ENCODE assay signal across 13 cellular contexts in genomic region chr16:86951831-86952598, GRCh38.
DNase-seq lines count a peak whose midpoint lies in the region; ATAC-seq and TF ChIP-seq lines count a peak whose summit lies in the region.
"Had no signal": no experiment of that assay in that cellular context is flagged by ENCODE, and none has a peak within 500 bp of the region (broad histone marks: within the 10 kb centered on the region; RNA-seq: fewer than 3 reads in every experiment).

No MANE protein-coding gene starts in this region.

- ATAC-seq in IMR-90 (ENCODE audit: low read depth) (peak; percentile 84), GM19324 (IDR thresholded peaks at IDR 0.05; ENCODE audit: low FRiP score, unreplicated experiment) (no peak), GM19397 (IDR thresholded peaks at IDR 0.05; ENCODE audit: unreplicated experiment) (no peak)
- no peak for ATAC-seq in CD8-positive, alpha-beta T cell

- no peak overlapping the region for H3K27ac Mint-ChIP-seq in CD8-positive, alpha-beta T cell
- H3K27ac Mint-ChIP-seq: CD4-positive, CD25-positive, alpha-beta regulatory T cell; type B pancreatic cell had no signal

- H3K4me1 ChIP-seq in IMR-90 (ENCODE audit: control insufficient read depth, insufficient read depth, low read length) (peaks cover 7% of the 10 kb centered on the region), uterus (no peaks in the 10 kb centered on the region)
- H3K4me1 ChIP-seq in CD8-positive, alpha-beta T cell (ENCODE audit: insufficient read depth, low read length) = no peaks in the 10 kb centered on the region

- peaks cover 34% of the 10 kb centered on the region for H3K9me1 ChIP-seq in IMR-90 (ENCODE audit: insufficient read depth, low read length)

- peak overlapping the region; percentile 89 for H2BK15ac ChIP-seq in IMR-90 (ENCODE audit: low read depth, low read length)

- H3K4ac ChIP-seq in IMR-90 (ENCODE audit: low read depth, low read length) = peak overlapping the region; percentile 95

- H3K36me3 ChIP-seq in IMR-90 (ENCODE audit: control insufficient read depth, insufficient read depth, low read length) = no peaks in the 10 kb centered on the region
- H3K36me3 ChIP-seq in CD8-positive, alpha-beta T cell (ENCODE audit: insufficient read depth, low read length) = no peaks in the 10 kb centered on the region
- no peaks in the 10 kb centered on the region for H3K36me3 ChIP-seq in uterus

- peak overlapping the region; percentile 79 for H2AFZ ChIP-seq in IMR-90 (replicated peaks; ENCODE audit: low read length, poor library complexity)

- DNase-seq in ACHN (peak; percentile 96), IMR-90 (peak; percentile 99), astrocyte of the spinal cord (ENCODE audit: low read depth, low spot score) (peak; percentile 100), inferior parietal cortex (ENCODE audit: extremely low spot score) (peak; percentile 24), uterus (no peak)
- DNase-seq in CD8-positive, alpha-beta T cell = no peak
- DNase-seq: CD4-positive, CD25-positive, alpha-beta regulatory T cell; effector memory CD4-positive, alpha-beta T cell; NCI-H1092; stimulated activated CD4-positive, alpha-beta T cell treated with anti-CD3 and anti-CD28 coated beads, Interleukin-2, amount 100 ng/mL, for 24 hours had no signal

- peak overlapping the region; percentile 87 for H3K27ac ChIP-seq in IMR-90 (ENCODE audit: insufficient read depth, low read length)
- no peak overlapping the region for H3K27ac ChIP-seq in CD8-positive, alpha-beta T cell (ENCODE audit: low read depth, low read length)
- no peak overlapping the region for H3K27ac ChIP-seq in uterus

- peaks cover 4% of the 10 kb centered on the region for H3K27me3 Mint-ChIP-seq in CD8-positive, alpha-beta T cell (ENCODE audit: low read depth)
- H3K27me3 Mint-ChIP-seq: CD4-positive, CD25-positive, alpha-beta regulatory T cell had no signal

- peak overlapping the region; percentile 62 to 91 for H4K8ac ChIP-seq in IMR-90 (ENCODE audit: low read depth in 2 of 2, low read length in 2 of 2)

- H3K27me3 ChIP-seq in IMR-90 (ENCODE audit: control insufficient read depth, insufficient read depth, low read length) (no peaks in the 10 kb centered on the region), uterus (peaks cover 0 to 10% of the 10 kb centered on the region in 2 donors)
- no peaks in the 10 kb centered on the region for H3K27me3 ChIP-seq in CD8-positive, alpha-beta T cell (ENCODE audit: insufficient read depth, low read length)

- peak overlapping the region; percentile 97 for H2BK20ac ChIP-seq in IMR-90 (ENCODE audit: low read depth, low read length)

- BruUV-seq in IMR-90 (replicated peaks; lab: Mats Ljungman, UMichigan) = no TSS peak

- H3K36me3 Mint-ChIP-seq in CD8-positive, alpha-beta T cell = no peaks in the 10 kb centered on the region
- H3K36me3 Mint-ChIP-seq: CD4-positive, CD25-positive, alpha-beta regulatory T cell; type B pancreatic cell had no signal

- H3K4me3 Mint-ChIP-seq in CD8-positive, alpha-beta T cell = no peak overlapping the region
- H3K4me3 Mint-ChIP-seq: CD4-positive, CD25-positive, alpha-beta regulatory T cell; type B pancreatic cell had no signal

- peaks cover 7% of the 10 kb centered on the region for H3K4me1 Mint-ChIP-seq in CD8-positive, alpha-beta T cell (ENCODE audit: low read depth)

- no peaks in the 10 kb centered on the region for H3K9me3 Mint-ChIP-seq in CD8-positive, alpha-beta T cell

- TF ChIP-seq CTCF in IMR-90 (conservative IDR thresholded peaks at IDR 0.05; ENCODE audit: low read depth, low read length) (no peak), astrocyte of the spinal cord (IDR thresholded peaks at IDR 0.05; ENCODE audit: low read depth, low read length) (no peak), uterus (IDR thresholded peaks at IDR 0.05) (no peak)
- TF ChIP-seq CTCF in CD8-positive, alpha-beta T cell (IDR thresholded peaks at IDR 0.05) = no peak

- peak overlapping the region; percentile 93 for H2BK5ac ChIP-seq in IMR-90 (ENCODE audit: low read depth, low read length, poor library complexity, severe bottlenecking)

- H3K9me3 ChIP-seq in IMR-90 (ENCODE audit: control insufficient read depth, insufficient read depth, low read length) (no peaks in the 10 kb centered on the region), uterus (no peaks in the 10 kb centered on the region)
- no peaks in the 10 kb centered on the region for H3K9me3 ChIP-seq in CD8-positive, alpha-beta T cell (ENCODE audit: low read length)

- H3K9ac ChIP-seq in IMR-90 (ENCODE audit: low read depth, low read length) = no peak overlapping the region

- peak overlapping the region; percentile 92 for H2AK9ac ChIP-seq in IMR-90 (replicated peaks; ENCODE audit: low read depth, low read length, poor library complexity)

- H3K23ac ChIP-seq in IMR-90 (ENCODE audit: low read depth, low read length) = peak overlapping the region; percentile 98

- no CpG with 5 or more reads among the region's 13 CpGs for WGBS in IMR-90 (ENCODE audit: extremely low coverage in 2 of 2, insufficient read length in 1 of 2), 2 experiments

- H3K56ac ChIP-seq in IMR-90 (ENCODE audit: extremely low read depth, insufficient read depth, low read length) = peak overlapping the region; percentile 97

- H3K18ac ChIP-seq in IMR-90 (ENCODE audit: low read depth, low read length) = peak overlapping the region; percentile 80

- CTCF ChIA-PET in IMR-90 (lab: Yijun Ruan, JAX) = no interaction called here
- CTCF ChIA-PET in CD8-positive, alpha-beta T cell (lab: Charles Lee) = no interaction called here

- dilution Hi-C loops in IMR-90 (cut with HindIII; ENCODE audit: low sequenced_read_pairs, unreplicated experiment) = no loop called here

- intact Hi-C loops in IMR-90 (cut with micrococcal nuclease) (no loop called here), uterus (cut with DNase I; ENCODE audit: low total_unique reads) (no loop called here)
- intact Hi-C loops in CD8-positive, alpha-beta T cell (cut with DNase I, micrococcal nuclease) = no loop called here

- peak overlapping the region; percentile 99 for H2BK120ac ChIP-seq in IMR-90 (ENCODE audit: low read depth, low read length)

- peak overlapping the region; percentile 53; the same call in 1 of the 2 replicates for H4K5ac ChIP-seq in IMR-90 (ENCODE audit: low read depth, low read length)

- in situ Hi-C loops in ACHN (cut with HindIII; ENCODE audit: low pct_ligation_motif_present, low pct_unique_long_range_greater_than_20kb, low sequenced_read_pairs) (no loop called here), IMR-90 (cut with MboI; ENCODE audit: low sequenced_read_pairs) (no loop called here), astrocyte of the spinal cord (cut with HindIII; ENCODE audit: low sequenced_read_pairs) (no loop called here)

- peak overlapping the region; percentile 93 for H3K14ac ChIP-seq in IMR-90 (replicated peaks; ENCODE audit: low read depth, low read length)

- peaks cover 0 to 24% of the 10 kb centered on the region in 2 experiments; a peak in 2 of 4 replicates for H3K79me1 ChIP-seq in IMR-90 (ENCODE audit: low read depth in 1 of 2, low read length in 2 of 2)

- no peak overlapping the region for H3K4me3 ChIP-seq in IMR-90 (ENCODE audit: insufficient read depth, low read depth, low read length)
- H3K4me3 ChIP-seq in astrocyte of the spinal cord (ENCODE audit: low read depth, low read length) = no peak overlapping the region
- no peak overlapping the region for H3K4me3 ChIP-seq in CD8-positive, alpha-beta T cell (ENCODE audit: low read depth, low read length)
- H3K4me3 ChIP-seq in uterus = no peak overlapping the region

- peak overlapping the region; percentile 97 for H4K91ac ChIP-seq in IMR-90 (ENCODE audit: insufficient read depth, low read depth, low read length)

- peaks cover 3% of the 10 kb centered on the region; the same call in 1 of the 2 replicates for H4K20me1 ChIP-seq in IMR-90 (ENCODE audit: insufficient read depth, low read length)

- peak; percentile 2 for TF ChIP-seq RAD21 in IMR-90 (IDR thresholded peaks at IDR 0.05; ENCODE audit: low read length)

- POLR2A ChIA-PET in IMR-90 (lab: Charles Lee; ENCODE audit: unreplicated experiment) = interaction anchor here (1.0 kb wide), 1 partner anchor 66 kb away, joined by 5 read pairs; no protein-coding TSS in a partner anchor
- POLR2A ChIA-PET in CD8-positive, alpha-beta T cell (lab: Charles Lee) = no interaction called here

- peak overlapping the region; percentile 41; the same call in 1 of the 2 replicates for H3K4me2 ChIP-seq in IMR-90 (ENCODE audit: low read depth, low read length)

- TF ChIP-seq POLR2A in IMR-90 (IDR thresholded peaks at IDR 0.05; ENCODE audit: low read depth, low read length) = 0 out of 2 replicates have a peak, but pooled peaks have one; percentile 40
- TF ChIP-seq POLR2A in uterus (IDR thresholded peaks at IDR 0.05) = no peak

- H2AK5ac ChIP-seq in IMR-90 (ENCODE audit: low read depth, low read length) = peak overlapping the region; percentile 100

TF ChIP-seq in IMR-90, 13 proteins besides CTCF, POLR2A, EP300 and RAD21 (continues in another document):
- TF ChIP-seq CEBPB (IDR thresholded peaks at IDR 0.05; ENCODE audit: low read depth, low read length) = peak; percentile 97
- peak; percentile 77 for TF ChIP-seq RCOR1 (IDR thresholded peaks at IDR 0.05; ENCODE audit: insufficient replicate concordance, low read length)
- no peak for TF ChIP-seq ELK1 (IDR thresholded peaks at IDR 0.05; ENCODE audit: borderline replicate concordance, low read depth, low read length)
- TF ChIP-seq MAFK (IDR thresholded peaks at IDR 0.05; ENCODE audit: low read depth, low read length) = no peak
- peak; percentile 89 for TF ChIP-seq FOS (IDR thresholded peaks at IDR 0.05; ENCODE audit: low read depth, low read length)
- peak; percentile 17; the same call in 1 of the 2 replicates for TF ChIP-seq SMC3 (IDR thresholded peaks at IDR 0.05; ENCODE audit: low read depth, low read length)
- TF ChIP-seq USF2 (IDR thresholded peaks at IDR 0.05; ENCODE audit: low read depth, low read length) = no peak
- TF ChIP-seq MAZ (IDR thresholded peaks at IDR 0.05; ENCODE audit: borderline replicate concordance, low read depth, low read length) = peak; percentile 65

Comparison
In these comparisons a context has a peak if more than half of its experiments do, and no peak if none do; other contexts are left out.
1. DNase-seq: peak in ACHN (single experiment), IMR-90 (single experiment), astrocyte of the spinal cord (single experiment) and inferior parietal cortex (single experiment); none in CD8-positive, alpha-beta T cell (0 of 7) and uterus (0 of 2).